Comparison of ENCODE assay signal across 1 cellular context in genomic region chr16:87843678-87844373, GRCh38.
TF ChIP-seq lines count a peak whose summit lies in the region.

No MANE protein-coding gene starts in this region.

TF ChIP-seq in GM23338, 12 proteins besides CTCF, POLR2A, EP300 and RAD21 (continued from another document):
- TF ChIP-seq ZNF462 (CRISPR knock-in tag; IDR thresholded peaks at IDR 0.05) (no peak), JUNB (IDR thresholded peaks at IDR 0.05; ENCODE audit: unreplicated experiment) (no peak), ETS1 (IDR thresholded peaks at IDR 0.05) (no peak)
